Comparison of ENCODE assay signal across 8 cellular contexts in genomic region chr18:35240664-35241522, GRCh38. TPM values are rescaled to one million over a fixed set of nuclear protein-coding genes. Genes with fewer than 3 reads are reported as not detected.
A peak's percentile ranks its signal among the peaks of the same experiment; 100 is the strongest.
DNase-seq lines count a peak whose midpoint lies in the region; ATAC-seq and TF ChIP-seq lines count a peak whose summit lies in the region.

ZNF397 (plus strand) TSS chr18:35241034; CDS start chr18:35242471, 1,437 bp downstream.

- no peak for TF ChIP-seq CTCF in osteocyte (IDR thresholded peaks at IDR 0.05)

- WGBS in thymus: under 1% methylated on average over 62 of the region's 62 CpGs

- H3K27ac Mint-ChIP-seq in activated naive CD8-positive, alpha-beta T cell treated with anti-CD3 and anti-CD28 coated beads for 36 hours: peak within 1 kb of the TSS; percentile 97
- peak within 1 kb of the TSS; percentile 100 for H3K27ac Mint-ChIP-seq in osteocyte (ENCODE audit: unreplicated experiment)

- H3K4me3 Mint-ChIP-seq in activated naive CD8-positive, alpha-beta T cell treated with anti-CD3 and anti-CD28 coated beads for 36 hours: peak within 1 kb of the TSS; percentile 93
- peak within 1 kb of the TSS; percentile 88 for H3K4me3 Mint-ChIP-seq in osteocyte (ENCODE audit: unreplicated experiment)

- H3K27me3 ChIP-seq in thymus (ENCODE audit: control insufficient read depth, insufficient read depth): no peaks in the 10 kb centered on the region

- peak within 1 kb of the TSS; percentile 95 for H3K27ac ChIP-seq in thymus (ENCODE audit: low read depth)

- peaks cover 3% of the 10 kb centered on the region for H3K4me1 ChIP-seq in thymus (ENCODE audit: control insufficient read depth, insufficient read depth, low read length)

- peaks cover 12% of the 10 kb centered on the region for H3K4me1 Mint-ChIP-seq in activated naive CD8-positive, alpha-beta T cell treated with anti-CD3 and anti-CD28 coated beads for 36 hours
- H3K4me1 Mint-ChIP-seq in osteocyte (ENCODE audit: unreplicated experiment): peaks cover 6% of the 10 kb centered on the region

- DNase-seq in NCI-H1092 treated with DMSO at 0.1 percent for 48 hours (lab: John Stamatoyannopoulos, UW) (peak; percentile 99), SKM-1 (lab: John Stamatoyannopoulos, UW; ENCODE audit: unreplicated experiment) (peak; percentile 93), head of caudate nucleus (peak; percentile 93 to 99 (median 98)), osteocyte (ENCODE audit: extremely low spot score, unreplicated experiment) (peak; percentile 98)
- peak; percentile 96 for DNase-seq in activated naive CD8-positive, alpha-beta T cell treated with anti-CD3 and anti-CD28 coated beads for 36 hours

- ATAC-seq in HG02610 (IDR thresholded peaks at IDR 0.05; ENCODE audit: unreplicated experiment): peak; percentile 99

- H3K9me3 ChIP-seq in thymus (ENCODE audit: control insufficient read depth): no peaks in the 10 kb centered on the region

- H3K36me3 ChIP-seq in thymus (ENCODE audit: control insufficient read depth, insufficient read depth): peaks cover 20% of the 10 kb centered on the region

- intact Hi-C loops in head of caudate nucleus (cut with DNase I): loop anchor here (2.0 kb wide), 2 partner anchors 50 to 104 kb away; partner anchors contain the start of genes ZNF24 and ZSCAN30

- H3K27me3 Mint-ChIP-seq in activated naive CD8-positive, alpha-beta T cell treated with anti-CD3 and anti-CD28 coated beads for 36 hours: no peaks in the 10 kb centered on the region
- no peaks in the 10 kb centered on the region for H3K27me3 Mint-ChIP-seq in osteocyte (ENCODE audit: unreplicated experiment)

- H3K9me3 Mint-ChIP-seq in activated naive CD8-positive, alpha-beta T cell treated with anti-CD3 and anti-CD28 coated beads for 36 hours: peaks cover 29% of the 10 kb centered on the region
- peaks cover 26% of the 10 kb centered on the region for H3K9me3 Mint-ChIP-seq in osteocyte (ENCODE audit: unreplicated experiment)

- H3K4me3 ChIP-seq in GM08714 (ENCODE audit: low read length) (peak within 1 kb of the TSS; percentile 85), thymus (ENCODE audit: low read length) (peak within 1 kb of the TSS; percentile 81)

- H3K36me3 Mint-ChIP-seq in activated naive CD8-positive, alpha-beta T cell treated with anti-CD3 and anti-CD28 coated beads for 36 hours: peaks cover 38% of the 10 kb centered on the region
- H3K36me3 Mint-ChIP-seq in osteocyte (ENCODE audit: unreplicated experiment): peaks cover 38% of the 10 kb centered on the region

RNA-seq across cellular contexts. Expression of gene ZNF397, which starts in this region (rescaled TPM):
- total RNA-seq in activated naive CD8-positive, alpha-beta T cell treated with anti-CD3 and anti-CD28 coated beads for 36 hours: 10 to 100 TPM; 12.6 to 13.2 TPM
- total RNA-seq in osteocyte: 23.9 and 24.5 TPM in 2 replicates
- polyA plus RNA-seq in thymus: 19.7 TPM

Comparison
In these comparisons a context has a peak if more than half of its experiments do, and no peak if none do; other contexts are left out.
1. Peak in every context shown above with its lines: DNase-seq, ATAC-seq, H3K4me3 ChIP-seq and H3K27ac ChIP-seq.